In the genomic region with DNA sequence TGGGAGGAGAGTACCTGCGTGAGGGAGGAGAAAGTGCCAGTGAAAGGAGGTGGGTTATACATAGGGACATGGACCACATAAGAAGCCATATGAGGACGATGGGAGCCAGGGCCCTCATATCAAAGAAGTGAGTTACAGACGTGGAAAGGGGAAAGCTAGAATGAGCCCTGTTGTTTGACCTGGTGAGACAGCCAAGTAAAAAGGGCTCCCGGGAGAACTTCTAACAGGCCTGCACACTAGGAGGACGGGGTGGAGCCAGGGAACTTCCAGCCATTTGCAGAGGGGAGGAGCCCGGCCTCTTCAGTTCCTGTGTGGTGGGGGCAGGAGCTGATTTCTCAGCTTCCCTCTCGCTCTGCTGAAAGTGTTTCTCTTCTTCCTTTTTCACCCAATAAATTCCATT, we compare ENCODE assay signal across 3 cellular contexts.
TF ChIP-seq lines count a peak whose summit lies in the region.

No MANE protein-coding gene starts in this region.

TF ChIP-seq in IMR-90, 13 proteins besides CTCF, POLR2A, EP300 and RAD21 (continued from another document):
- TF ChIP-seq, protein P1, sequence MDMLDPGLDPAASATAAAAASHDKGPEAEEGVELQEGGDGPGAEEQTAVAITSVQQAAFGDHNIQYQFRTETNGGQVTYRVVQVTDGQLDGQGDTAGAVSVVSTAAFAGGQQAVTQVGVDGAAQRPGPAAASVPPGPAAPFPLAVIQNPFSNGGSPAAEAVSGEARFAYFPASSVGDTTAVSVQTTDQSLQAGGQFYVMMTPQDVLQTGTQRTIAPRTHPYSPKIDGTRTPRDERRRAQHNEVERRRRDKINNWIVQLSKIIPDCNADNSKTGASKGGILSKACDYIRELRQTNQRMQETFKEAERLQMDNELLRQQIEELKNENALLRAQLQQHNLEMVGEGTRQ (IDR thresholded peaks at IDR 0.05; ENCODE audit: low read depth, low read length): 0 out of 2 replicates have a peak, but pooled peaks have one; percentile 5

TF ChIP-seq in WTC11, 78 proteins besides CTCF, POLR2A, EP300 and RAD21:
- TF ChIP-seq ZNF512 (CRISPR knock-in tag; IDR thresholded peaks at IDR 0.05; ENCODE audit: borderline replicate concordance) (no peak), GRHL2 (CRISPR knock-in tag; IDR thresholded peaks at IDR 0.05; ENCODE audit: insufficient replicate concordance, severe bottlenecking) (no peak), ZBTB43 (CRISPR knock-in tag; IDR thresholded peaks at IDR 0.05) (no peak), GABPB1 (CRISPR knock-in tag; IDR thresholded peaks at IDR 0.05) (no peak), PRRX2 (CRISPR knock-in tag; IDR thresholded peaks at IDR 0.05) (no peak)
- TF ChIP-seq, protein P2, sequence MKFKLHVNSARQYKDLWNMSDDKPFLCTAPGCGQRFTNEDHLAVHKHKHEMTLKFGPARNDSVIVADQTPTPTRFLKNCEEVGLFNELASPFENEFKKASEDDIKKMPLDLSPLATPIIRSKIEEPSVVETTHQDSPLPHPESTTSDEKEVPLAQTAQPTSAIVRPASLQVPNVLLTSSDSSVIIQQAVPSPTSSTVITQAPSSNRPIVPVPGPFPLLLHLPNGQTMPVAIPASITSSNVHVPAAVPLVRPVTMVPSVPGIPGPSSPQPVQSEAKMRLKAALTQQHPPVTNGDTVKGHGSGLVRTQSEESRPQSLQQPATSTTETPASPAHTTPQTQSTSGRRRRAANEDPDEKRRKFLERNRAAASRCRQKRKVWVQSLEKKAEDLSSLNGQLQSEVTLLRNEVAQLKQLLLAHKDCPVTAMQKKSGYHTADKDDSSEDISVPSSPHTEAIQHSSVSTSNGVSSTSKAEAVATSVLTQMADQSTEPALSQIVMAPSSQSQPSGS (CRISPR knock-in tag; IDR thresholded peaks at IDR 0.05; ENCODE audit: borderline replicate concordance, low read depth): no peak
- TF ChIP-seq, protein P3, sequence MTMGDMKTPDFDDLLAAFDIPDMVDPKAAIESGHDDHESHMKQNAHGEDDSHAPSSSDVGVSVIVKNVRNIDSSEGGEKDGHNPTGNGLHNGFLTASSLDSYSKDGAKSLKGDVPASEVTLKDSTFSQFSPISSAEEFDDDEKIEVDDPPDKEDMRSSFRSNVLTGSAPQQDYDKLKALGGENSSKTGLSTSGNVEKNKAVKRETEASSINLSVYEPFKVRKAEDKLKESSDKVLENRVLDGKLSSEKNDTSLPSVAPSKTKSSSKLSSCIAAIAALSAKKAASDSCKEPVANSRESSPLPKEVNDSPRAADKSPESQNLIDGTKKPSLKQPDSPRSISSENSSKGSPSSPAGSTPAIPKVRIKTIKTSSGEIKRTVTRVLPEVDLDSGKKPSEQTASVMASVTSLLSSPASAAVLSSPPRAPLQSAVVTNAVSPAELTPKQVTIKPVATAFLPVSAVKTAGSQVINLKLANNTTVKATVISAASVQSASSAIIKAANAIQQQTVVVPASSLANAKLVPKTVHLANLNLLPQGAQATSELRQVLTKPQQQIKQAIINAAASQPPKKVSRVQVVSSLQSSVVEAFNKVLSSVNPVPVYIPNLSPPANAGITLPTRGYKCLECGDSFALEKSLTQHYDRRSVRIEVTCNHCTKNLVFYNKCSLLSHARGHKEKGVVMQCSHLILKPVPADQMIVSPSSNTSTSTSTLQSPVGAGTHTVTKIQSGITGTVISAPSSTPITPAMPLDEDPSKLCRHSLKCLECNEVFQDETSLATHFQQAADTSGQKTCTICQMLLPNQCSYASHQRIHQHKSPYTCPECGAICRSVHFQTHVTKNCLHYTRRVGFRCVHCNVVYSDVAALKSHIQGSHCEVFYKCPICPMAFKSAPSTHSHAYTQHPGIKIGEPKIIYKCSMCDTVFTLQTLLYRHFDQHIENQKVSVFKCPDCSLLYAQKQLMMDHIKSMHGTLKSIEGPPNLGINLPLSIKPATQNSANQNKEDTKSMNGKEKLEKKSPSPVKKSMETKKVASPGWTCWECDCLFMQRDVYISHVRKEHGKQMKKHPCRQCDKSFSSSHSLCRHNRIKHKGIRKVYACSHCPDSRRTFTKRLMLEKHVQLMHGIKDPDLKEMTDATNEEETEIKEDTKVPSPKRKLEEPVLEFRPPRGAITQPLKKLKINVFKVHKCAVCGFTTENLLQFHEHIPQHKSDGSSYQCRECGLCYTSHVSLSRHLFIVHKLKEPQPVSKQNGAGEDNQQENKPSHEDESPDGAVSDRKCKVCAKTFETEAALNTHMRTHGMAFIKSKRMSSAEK (CRISPR knock-in tag; IDR thresholded peaks at IDR 0.05; ENCODE audit: borderline replicate concordance): no peak

TF ChIP-seq in HepG2, 621 proteins besides CTCF, POLR2A, EP300 and RAD21 (continued from another document):
- no peak for TF ChIP-seq ZNF276 (CRISPR knock-in tag; IDR thresholded peaks at IDR 0.05; ENCODE audit: low read depth)
TF ChIP-seq in HepG2: peak in this region for 0.
